ENCODE assay signal across 1 cellular context in the genomic region with DNA sequence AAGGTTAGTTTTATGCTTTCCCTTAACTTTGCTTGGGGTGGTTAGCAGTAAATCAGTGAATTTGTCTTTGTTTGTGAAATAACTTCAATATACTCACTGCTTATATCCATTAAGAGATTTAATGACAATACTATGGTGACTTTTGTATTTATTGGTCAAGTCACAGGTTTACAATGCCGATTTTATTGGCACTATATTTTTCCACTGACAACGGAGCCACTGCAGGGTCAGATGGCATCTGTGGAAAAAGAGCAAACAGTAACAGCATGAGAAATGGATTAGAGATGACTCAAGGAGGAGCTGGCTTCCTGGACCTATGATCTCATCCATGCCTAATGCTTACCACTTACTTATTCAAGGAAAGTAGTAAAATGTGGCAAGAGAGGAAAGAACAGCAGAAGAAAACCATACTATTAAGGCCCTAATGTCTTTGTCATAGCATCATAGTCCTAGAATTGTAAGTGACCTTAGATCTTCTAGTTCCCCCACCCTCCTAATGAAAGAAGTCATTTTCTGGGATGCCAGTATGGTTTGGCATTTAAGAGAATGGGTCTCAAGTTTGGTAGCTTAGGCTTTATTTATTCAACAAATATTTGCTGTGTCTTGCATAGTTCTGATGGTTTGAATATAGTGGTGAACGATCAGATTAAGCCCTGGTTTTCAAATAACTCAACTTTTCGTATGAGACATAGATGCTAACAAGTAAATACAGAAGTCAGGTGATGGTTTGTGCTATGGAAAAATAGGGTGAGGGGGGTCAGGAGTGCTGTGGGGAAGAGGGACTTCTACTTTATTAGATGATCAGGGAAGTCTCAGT.
TF ChIP-seq lines count a peak whose summit lies in the region.

No MANE protein-coding gene starts in this region.

TF ChIP-seq in HEK293, 187 proteins besides CTCF, POLR2A, EP300 and RAD21 (continued from another document and continues in another):
- TF ChIP-seq, protein P1, sequence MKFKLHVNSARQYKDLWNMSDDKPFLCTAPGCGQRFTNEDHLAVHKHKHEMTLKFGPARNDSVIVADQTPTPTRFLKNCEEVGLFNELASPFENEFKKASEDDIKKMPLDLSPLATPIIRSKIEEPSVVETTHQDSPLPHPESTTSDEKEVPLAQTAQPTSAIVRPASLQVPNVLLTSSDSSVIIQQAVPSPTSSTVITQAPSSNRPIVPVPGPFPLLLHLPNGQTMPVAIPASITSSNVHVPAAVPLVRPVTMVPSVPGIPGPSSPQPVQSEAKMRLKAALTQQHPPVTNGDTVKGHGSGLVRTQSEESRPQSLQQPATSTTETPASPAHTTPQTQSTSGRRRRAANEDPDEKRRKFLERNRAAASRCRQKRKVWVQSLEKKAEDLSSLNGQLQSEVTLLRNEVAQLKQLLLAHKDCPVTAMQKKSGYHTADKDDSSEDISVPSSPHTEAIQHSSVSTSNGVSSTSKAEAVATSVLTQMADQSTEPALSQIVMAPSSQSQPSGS (tag by site-specific recombination; IDR thresholded peaks at IDR 0.05; ENCODE audit: low read depth): peak; percentile 54
- TF ChIP-seq ZNF626 (tag by site-specific recombination; IDR thresholded peaks at IDR 0.05) (peak; percentile 68; the same call in 1 of the 2 replicates), ZNF19 (tag by site-specific recombination; IDR thresholded peaks at IDR 0.05; ENCODE audit: low read depth) (no peak), GLIS1 (tag by site-specific recombination; IDR thresholded peaks at IDR 0.05) (no peak; the same call in 1 of the 2 replicates), ZFP3 (tag by site-specific recombination; IDR thresholded peaks at IDR 0.05; ENCODE audit: low read depth) (no peak; the same call in 1 of the 2 replicates), ZNF350 (tag by site-specific recombination; IDR thresholded peaks at IDR 0.05) (no peak), ZNF521 (tag by site-specific recombination; IDR thresholded peaks at IDR 0.05) (no peak), EGR2 (tag by site-specific recombination; IDR thresholded peaks at IDR 0.05; ENCODE audit: low read depth) (no peak), KLF8 (tag by site-specific recombination; IDR thresholded peaks at IDR 0.05) (no peak), ZNF23 (tag by site-specific recombination; IDR thresholded peaks at IDR 0.05; ENCODE audit: borderline replicate concordance) (no peak), ZNF777 (tag by site-specific recombination; IDR thresholded peaks at IDR 0.05; ENCODE audit: borderline replicate concordance) (no peak), ZNF324 (tag by site-specific recombination; IDR thresholded peaks at IDR 0.05) (peak; percentile 52; the same call in 1 of the 2 replicates), ZNF140 (tag by site-specific recombination; IDR thresholded peaks at IDR 0.05) (no peak), ZNF473 (tag by site-specific recombination; IDR thresholded peaks at IDR 0.05) (no peak), KLF10 (tag by site-specific recombination; IDR thresholded peaks at IDR 0.05) (peak; percentile 45; the same call in 1 of the 2 replicates), ZNF514 (tag by site-specific recombination; IDR thresholded peaks at IDR 0.05) (no peak), SP7 (tag by site-specific recombination; IDR thresholded peaks at IDR 0.05) (peak; percentile 79), ZNF791 (tag by site-specific recombination; IDR thresholded peaks at IDR 0.05) (no peak), ZNF677 (tag by site-specific recombination; IDR thresholded peaks at IDR 0.05) (peak; percentile 81), PRDM1 (tag by site-specific recombination; IDR thresholded peaks at IDR 0.05) (peak; percentile 90), ZNF529 (tag by site-specific recombination; IDR thresholded peaks at IDR 0.05; ENCODE audit: insufficient replicate concordance) (no peak), ZSCAN30 (tag by site-specific recombination; IDR thresholded peaks at IDR 0.05) (peak; percentile 73; the same call in 1 of the 2 replicates), ZNF664 (tag by site-specific recombination; IDR thresholded peaks at IDR 0.05) (peak; percentile 8; the same call in 1 of the 2 replicates), ZNF548 (tag by site-specific recombination; IDR thresholded peaks at IDR 0.05) (no peak), ZNF202 (tag by site-specific recombination; IDR thresholded peaks at IDR 0.05; ENCODE audit: borderline replicate concordance) (no peak), OVOL3 (tag by site-specific recombination; IDR thresholded peaks at IDR 0.05) (no peak), GLI4 (tag by site-specific recombination; IDR thresholded peaks at IDR 0.05) (no peak), ZFP41 (tag by site-specific recombination; IDR thresholded peaks at IDR 0.05; ENCODE audit: borderline replicate concordance) (no peak), GLIS2 (tag by site-specific recombination; IDR thresholded peaks at IDR 0.05) (no peak), ZIC2 (tag by site-specific recombination; IDR thresholded peaks at IDR 0.05) (peak; percentile 63)
- TF ChIP-seq, protein P2, sequence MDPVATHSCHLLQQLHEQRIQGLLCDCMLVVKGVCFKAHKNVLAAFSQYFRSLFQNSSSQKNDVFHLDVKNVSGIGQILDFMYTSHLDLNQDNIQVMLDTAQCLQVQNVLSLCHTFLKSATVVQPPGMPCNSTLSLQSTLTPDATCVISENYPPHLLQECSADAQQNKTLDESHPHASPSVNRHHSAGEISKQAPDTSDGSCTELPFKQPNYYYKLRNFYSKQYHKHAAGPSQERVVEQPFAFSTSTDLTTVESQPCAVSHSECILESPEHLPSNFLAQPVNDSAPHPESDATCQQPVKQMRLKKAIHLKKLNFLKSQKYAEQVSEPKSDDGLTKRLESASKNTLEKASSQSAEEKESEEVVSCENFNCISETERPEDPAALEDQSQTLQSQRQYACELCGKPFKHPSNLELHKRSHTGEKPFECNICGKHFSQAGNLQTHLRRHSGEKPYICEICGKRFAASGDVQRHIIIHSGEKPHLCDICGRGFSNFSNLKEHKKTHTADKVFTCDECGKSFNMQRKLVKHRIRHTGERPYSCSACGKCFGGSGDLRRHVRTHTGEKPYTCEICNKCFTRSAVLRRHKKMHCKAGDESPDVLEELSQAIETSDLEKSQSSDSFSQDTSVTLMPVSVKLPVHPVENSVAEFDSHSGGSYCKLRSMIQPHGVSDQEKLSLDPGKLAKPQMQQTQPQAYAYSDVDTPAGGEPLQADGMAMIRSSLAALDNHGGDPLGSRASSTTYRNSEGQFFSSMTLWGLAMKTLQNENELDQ (tag by site-specific recombination; IDR thresholded peaks at IDR 0.05; ENCODE audit: low read depth): no peak
- TF ChIP-seq, protein P3, sequence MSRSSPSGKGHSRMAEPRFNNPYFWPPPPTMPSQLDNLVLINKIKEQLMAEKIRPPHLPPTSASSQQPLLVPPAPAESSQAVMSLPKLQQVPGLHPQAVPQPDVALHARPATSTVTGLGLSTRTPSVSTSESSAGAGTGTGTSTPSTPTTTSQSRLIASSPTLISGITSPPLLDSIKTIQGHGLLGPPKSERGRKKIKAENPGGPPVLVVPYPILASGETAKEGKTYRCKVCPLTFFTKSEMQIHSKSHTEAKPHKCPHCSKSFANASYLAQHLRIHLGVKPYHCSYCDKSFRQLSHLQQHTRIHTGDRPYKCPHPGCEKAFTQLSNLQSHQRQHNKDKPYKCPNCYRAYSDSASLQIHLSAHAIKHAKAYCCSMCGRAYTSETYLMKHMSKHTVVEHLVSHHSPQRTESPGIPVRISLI (tag by site-specific recombination; IDR thresholded peaks at IDR 0.05): no peak
- TF ChIP-seq, protein P4, sequence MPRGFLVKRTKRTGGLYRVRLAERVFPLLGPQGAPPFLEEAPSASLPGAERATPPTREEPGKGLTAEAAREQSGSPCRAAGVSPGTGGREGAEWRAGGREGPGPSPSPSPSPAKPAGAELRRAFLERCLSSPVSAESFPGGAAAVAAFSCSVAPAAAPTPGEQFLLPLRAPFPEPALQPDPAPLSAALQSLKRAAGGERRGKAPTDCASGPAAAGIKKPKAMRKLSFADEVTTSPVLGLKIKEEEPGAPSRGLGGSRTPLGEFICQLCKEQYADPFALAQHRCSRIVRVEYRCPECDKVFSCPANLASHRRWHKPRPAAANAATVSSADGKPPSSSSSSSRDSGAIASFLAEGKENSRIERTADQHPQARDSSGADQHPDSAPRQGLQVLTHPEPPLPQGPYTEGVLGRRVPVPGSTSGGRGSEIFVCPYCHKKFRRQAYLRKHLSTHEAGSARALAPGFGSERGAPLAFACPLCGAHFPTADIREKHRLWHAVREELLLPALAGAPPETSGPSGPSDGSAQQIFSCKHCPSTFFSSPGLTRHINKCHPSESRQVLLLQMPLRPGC (tag by site-specific recombination; IDR thresholded peaks at IDR 0.05): no peak
- TF ChIP-seq, protein P5, sequence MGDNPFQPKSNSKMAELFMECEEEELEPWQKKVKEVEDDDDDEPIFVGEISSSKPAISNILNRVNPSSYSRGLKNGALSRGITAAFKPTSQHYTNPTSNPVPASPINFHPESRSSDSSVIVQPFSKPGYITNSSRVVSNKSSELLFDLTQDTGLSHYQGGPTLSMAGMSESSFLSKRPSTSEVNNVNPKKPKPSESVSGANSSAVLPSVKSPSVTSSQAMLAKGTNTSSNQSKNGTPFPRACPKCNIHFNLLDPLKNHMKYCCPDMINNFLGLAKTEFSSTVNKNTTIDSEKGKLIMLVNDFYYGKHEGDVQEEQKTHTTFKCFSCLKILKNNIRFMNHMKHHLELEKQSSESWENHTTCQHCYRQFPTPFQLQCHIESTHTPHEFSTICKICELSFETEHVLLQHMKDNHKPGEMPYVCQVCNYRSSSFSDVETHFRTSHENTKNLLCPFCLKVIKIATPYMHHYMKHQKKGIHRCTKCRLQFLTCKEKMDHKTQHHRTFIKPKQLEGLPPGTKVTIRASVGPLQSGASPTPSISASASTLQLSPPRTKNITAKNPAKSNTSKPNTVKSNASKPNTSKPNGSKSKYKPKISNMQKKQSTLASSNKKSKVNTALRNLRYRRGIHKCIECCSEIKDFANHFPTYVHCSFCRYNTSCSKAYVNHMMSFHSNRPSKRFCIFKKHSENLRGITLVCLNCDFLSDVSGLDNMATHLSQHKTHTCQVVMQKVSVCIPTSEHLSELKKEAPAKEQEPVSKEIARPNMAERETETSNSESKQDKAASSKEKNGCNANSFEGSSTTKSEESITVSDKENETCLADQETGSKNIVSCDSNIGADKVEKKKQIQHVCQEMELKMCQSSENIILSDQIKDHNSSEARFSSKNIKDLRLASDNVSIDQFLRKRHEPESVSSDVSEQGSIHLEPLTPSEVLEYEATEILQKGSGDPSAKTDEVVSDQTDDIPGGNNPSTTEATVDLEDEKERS (tag by site-specific recombination; IDR thresholded peaks at IDR 0.05): no peak
- TF ChIP-seq, protein P6, sequence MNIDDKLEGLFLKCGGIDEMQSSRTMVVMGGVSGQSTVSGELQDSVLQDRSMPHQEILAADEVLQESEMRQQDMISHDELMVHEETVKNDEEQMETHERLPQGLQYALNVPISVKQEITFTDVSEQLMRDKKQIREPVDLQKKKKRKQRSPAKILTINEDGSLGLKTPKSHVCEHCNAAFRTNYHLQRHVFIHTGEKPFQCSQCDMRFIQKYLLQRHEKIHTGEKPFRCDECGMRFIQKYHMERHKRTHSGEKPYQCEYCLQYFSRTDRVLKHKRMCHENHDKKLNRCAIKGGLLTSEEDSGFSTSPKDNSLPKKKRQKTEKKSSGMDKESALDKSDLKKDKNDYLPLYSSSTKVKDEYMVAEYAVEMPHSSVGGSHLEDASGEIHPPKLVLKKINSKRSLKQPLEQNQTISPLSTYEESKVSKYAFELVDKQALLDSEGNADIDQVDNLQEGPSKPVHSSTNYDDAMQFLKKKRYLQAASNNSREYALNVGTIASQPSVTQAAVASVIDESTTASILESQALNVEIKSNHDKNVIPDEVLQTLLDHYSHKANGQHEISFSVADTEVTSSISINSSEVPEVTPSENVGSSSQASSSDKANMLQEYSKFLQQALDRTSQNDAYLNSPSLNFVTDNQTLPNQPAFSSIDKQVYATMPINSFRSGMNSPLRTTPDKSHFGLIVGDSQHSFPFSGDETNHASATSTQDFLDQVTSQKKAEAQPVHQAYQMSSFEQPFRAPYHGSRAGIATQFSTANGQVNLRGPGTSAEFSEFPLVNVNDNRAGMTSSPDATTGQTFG (tag by site-specific recombination; IDR thresholded peaks at IDR 0.05; ENCODE audit: borderline replicate concordance): no peak
- TF ChIP-seq, protein P7, sequence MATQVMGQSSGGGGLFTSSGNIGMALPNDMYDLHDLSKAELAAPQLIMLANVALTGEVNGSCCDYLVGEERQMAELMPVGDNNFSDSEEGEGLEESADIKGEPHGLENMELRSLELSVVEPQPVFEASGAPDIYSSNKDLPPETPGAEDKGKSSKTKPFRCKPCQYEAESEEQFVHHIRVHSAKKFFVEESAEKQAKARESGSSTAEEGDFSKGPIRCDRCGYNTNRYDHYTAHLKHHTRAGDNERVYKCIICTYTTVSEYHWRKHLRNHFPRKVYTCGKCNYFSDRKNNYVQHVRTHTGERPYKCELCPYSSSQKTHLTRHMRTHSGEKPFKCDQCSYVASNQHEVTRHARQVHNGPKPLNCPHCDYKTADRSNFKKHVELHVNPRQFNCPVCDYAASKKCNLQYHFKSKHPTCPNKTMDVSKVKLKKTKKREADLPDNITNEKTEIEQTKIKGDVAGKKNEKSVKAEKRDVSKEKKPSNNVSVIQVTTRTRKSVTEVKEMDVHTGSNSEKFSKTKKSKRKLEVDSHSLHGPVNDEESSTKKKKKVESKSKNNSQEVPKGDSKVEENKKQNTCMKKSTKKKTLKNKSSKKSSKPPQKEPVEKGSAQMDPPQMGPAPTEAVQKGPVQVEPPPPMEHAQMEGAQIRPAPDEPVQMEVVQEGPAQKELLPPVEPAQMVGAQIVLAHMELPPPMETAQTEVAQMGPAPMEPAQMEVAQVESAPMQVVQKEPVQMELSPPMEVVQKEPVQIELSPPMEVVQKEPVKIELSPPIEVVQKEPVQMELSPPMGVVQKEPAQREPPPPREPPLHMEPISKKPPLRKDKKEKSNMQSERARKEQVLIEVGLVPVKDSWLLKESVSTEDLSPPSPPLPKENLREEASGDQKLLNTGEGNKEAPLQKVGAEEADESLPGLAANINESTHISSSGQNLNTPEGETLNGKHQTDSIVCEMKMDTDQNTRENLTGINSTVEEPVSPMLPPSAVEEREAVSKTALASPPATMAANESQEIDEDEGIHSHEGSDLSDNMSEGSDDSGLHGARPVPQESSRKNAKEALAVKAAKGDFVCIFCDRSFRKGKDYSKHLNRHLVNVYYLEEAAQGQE (tag by site-specific recombination; IDR thresholded peaks at IDR 0.05): no peak
- TF ChIP-seq, protein P8, sequence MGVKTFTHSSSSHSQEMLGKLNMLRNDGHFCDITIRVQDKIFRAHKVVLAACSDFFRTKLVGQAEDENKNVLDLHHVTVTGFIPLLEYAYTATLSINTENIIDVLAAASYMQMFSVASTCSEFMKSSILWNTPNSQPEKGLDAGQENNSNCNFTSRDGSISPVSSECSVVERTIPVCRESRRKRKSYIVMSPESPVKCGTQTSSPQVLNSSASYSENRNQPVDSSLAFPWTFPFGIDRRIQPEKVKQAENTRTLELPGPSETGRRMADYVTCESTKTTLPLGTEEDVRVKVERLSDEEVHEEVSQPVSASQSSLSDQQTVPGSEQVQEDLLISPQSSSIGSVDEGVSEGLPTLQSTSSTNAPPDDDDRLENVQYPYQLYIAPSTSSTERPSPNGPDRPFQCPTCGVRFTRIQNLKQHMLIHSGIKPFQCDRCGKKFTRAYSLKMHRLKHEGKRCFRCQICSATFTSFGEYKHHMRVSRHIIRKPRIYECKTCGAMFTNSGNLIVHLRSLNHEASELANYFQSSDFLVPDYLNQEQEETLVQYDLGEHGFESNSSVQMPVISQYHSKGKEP (tag by site-specific recombination; IDR thresholded peaks at IDR 0.05): no peak
